ENCODE assay signal across 16 cellular contexts in the genomic region with DNA sequence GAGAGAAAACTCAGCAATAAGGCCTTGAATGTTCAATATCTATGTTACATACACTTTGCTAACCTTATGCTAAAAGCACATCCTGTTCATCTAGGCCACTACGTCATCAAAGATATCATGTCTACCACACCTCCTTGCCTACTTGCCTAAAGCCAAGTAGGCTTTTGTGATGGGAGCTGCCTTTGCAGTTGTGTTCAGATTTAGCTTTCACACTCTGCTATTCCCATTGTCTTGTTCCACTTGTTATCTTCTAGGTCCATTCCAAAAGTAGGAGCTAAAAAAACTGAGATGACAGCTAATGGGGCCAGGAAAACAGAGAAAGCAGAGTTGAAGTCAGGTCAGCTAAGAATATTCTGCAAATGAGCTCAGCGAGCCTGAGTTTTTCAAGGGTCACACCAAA.
DNase-seq lines count a peak whose midpoint lies in the region; ATAC-seq and TF ChIP-seq lines count a peak whose summit lies in the region.
"Had no signal": no experiment of that assay in that cellular context is flagged by ENCODE, and none has a peak within 500 bp of the region (broad histone marks: within the 10 kb centered on the region; RNA-seq: fewer than 3 reads in every experiment).

No MANE protein-coding gene starts in this region.

- DNase-seq in dermis blood vessel endothelial cell = peak; percentile 5
- peak in 3 of 5 donors; percentile 10 to 27 (median 19) for DNase-seq in heart left ventricle
- DNase-seq in right atrium auricular region (ENCODE audit: low spot score) = no peak
- DNase-seq in midbrain (lab: John Stamatoyannopoulos, UW) = no peak
- no peak for DNase-seq in effector memory CD8-positive, alpha-beta T cell
- no peak for DNase-seq in natural killer cell treated with Interleukin-12 subunit alpha and Interleukin-12 subunit beta and Interleukin-15 and Interleukin-18, amount 100 ng/mL, for 72 hours (ENCODE audit: low spot score)
- DNase-seq in upper lobe of right lung = no peak
- DNase-seq: BE2C; CD4-positive, alpha-beta memory T cell; DMS153; DMS79 treated with DMSO at 0.1 percent for 48 hours; GOT3; H9 had no signal

- peak overlapping the region; percentile 83 to 88 (median 87) for H3K27ac Mint-ChIP-seq in nephron
- no peak overlapping the region for H3K27ac Mint-ChIP-seq in effector memory CD8-positive, alpha-beta T cell
- no peak overlapping the region for H3K27ac Mint-ChIP-seq in natural killer cell treated with Interleukin-12 subunit alpha and Interleukin-12 subunit beta and Interleukin-15 and Interleukin-18, amount 100 ng/mL, for 72 hours
- H3K27ac Mint-ChIP-seq: CD4-positive, alpha-beta memory T cell; H9 had no signal

- no peaks in the 10 kb centered on the region for H3K9me3 Mint-ChIP-seq in nephron
- no peaks in the 10 kb centered on the region for H3K9me3 Mint-ChIP-seq in effector memory CD8-positive, alpha-beta T cell
- H3K9me3 Mint-ChIP-seq in natural killer cell treated with Interleukin-12 subunit alpha and Interleukin-12 subunit beta and Interleukin-15 and Interleukin-18, amount 100 ng/mL, for 72 hours = peaks cover 4% of the 10 kb centered on the region
- H3K9me3 Mint-ChIP-seq: CD4-positive, alpha-beta memory T cell; H9 had no signal

- H3K9me3 ChIP-seq in heart left ventricle (no peaks in the 10 kb centered on the region), right atrium auricular region (no peaks in the 10 kb centered on the region), upper lobe of right lung (no peaks in the 10 kb centered on the region)
- H3K9me3 ChIP-seq: A549, BE2C had no signal

- 16 to 26% (median 19%) methylated on average over 2 of the region's 2 CpGs for WGBS in heart left ventricle, 4 donors

- H3K4me1 ChIP-seq in heart left ventricle (peaks cover 0 to 37% (median 11%) of the 10 kb centered on the region in 12 donors), right atrium auricular region (peaks cover 0 to 24% of the 10 kb centered on the region in 2 donors), upper lobe of right lung (no peaks in the 10 kb centered on the region)
- H3K4me1 ChIP-seq: A549 had no signal

- H3K4me3 ChIP-seq in heart left ventricle = no peak overlapping the region
- no peak overlapping the region for H3K4me3 ChIP-seq in right atrium auricular region
- no peak overlapping the region for H3K4me3 ChIP-seq in upper lobe of right lung
- H3K4me3 ChIP-seq: A549 had no signal

- H3K27me3 Mint-ChIP-seq in nephron (ENCODE audit: low read depth) = no peaks in the 10 kb centered on the region
- no peaks in the 10 kb centered on the region for H3K27me3 Mint-ChIP-seq in effector memory CD8-positive, alpha-beta T cell
- H3K27me3 Mint-ChIP-seq in natural killer cell treated with Interleukin-12 subunit alpha and Interleukin-12 subunit beta and Interleukin-15 and Interleukin-18, amount 100 ng/mL, for 72 hours = no peaks in the 10 kb centered on the region
- H3K27me3 Mint-ChIP-seq: CD4-positive, alpha-beta memory T cell had no signal

- H3K36me3 Mint-ChIP-seq in nephron (ENCODE audit: low read depth) = no peaks in the 10 kb centered on the region
- H3K36me3 Mint-ChIP-seq in effector memory CD8-positive, alpha-beta T cell (ENCODE audit: insufficient read depth) = no peaks in the 10 kb centered on the region
- H3K36me3 Mint-ChIP-seq in natural killer cell treated with Interleukin-12 subunit alpha and Interleukin-12 subunit beta and Interleukin-15 and Interleukin-18, amount 100 ng/mL, for 72 hours = no peaks in the 10 kb centered on the region
- H3K36me3 Mint-ChIP-seq: CD4-positive, alpha-beta memory T cell had no signal

- TF ChIP-seq CTCF in heart left ventricle (IDR thresholded peaks at IDR 0.05) (no peak), right atrium auricular region (IDR thresholded peaks at IDR 0.05) (no peak), nephron (IDR thresholded peaks at IDR 0.05; ENCODE audit: unreplicated experiment in 3 of 3) (no peak), upper lobe of right lung (IDR thresholded peaks at IDR 0.05) (no peak)

- H3K4me1 Mint-ChIP-seq in nephron = peaks cover 32% of the 10 kb centered on the region
- no peaks in the 10 kb centered on the region for H3K4me1 Mint-ChIP-seq in effector memory CD8-positive, alpha-beta T cell (ENCODE audit: low read depth in 2 of 2)
- H3K4me1 Mint-ChIP-seq in natural killer cell treated with Interleukin-12 subunit alpha and Interleukin-12 subunit beta and Interleukin-15 and Interleukin-18, amount 100 ng/mL, for 72 hours (ENCODE audit: low read depth in 2 of 2) = no peaks in the 10 kb centered on the region
- H3K4me1 Mint-ChIP-seq: CD4-positive, alpha-beta memory T cell; H9 had no signal

- TF ChIP-seq POLR2A in heart left ventricle (IDR thresholded peaks at IDR 0.05) = no peak

- H3K4me3 Mint-ChIP-seq in nephron = no peak overlapping the region
- no peak overlapping the region for H3K4me3 Mint-ChIP-seq in effector memory CD8-positive, alpha-beta T cell
- no peak overlapping the region for H3K4me3 Mint-ChIP-seq in natural killer cell treated with Interleukin-12 subunit alpha and Interleukin-12 subunit beta and Interleukin-15 and Interleukin-18, amount 100 ng/mL, for 72 hours
- H3K4me3 Mint-ChIP-seq: CD4-positive, alpha-beta memory T cell; H9 had no signal

- H3K36me3 ChIP-seq in heart left ventricle (no peaks in the 10 kb centered on the region), right atrium auricular region (no peaks in the 10 kb centered on the region), upper lobe of right lung (no peaks in the 10 kb centered on the region)
- H3K36me3 ChIP-seq: BE2C had no signal

- peak overlapping the region in 10 of 12 donors; percentile 7 to 77 (median 55) for H3K27ac ChIP-seq in heart left ventricle
- H3K27ac ChIP-seq in right atrium auricular region = peak overlapping the region; percentile 38 to 70
- no peak overlapping the region for H3K27ac ChIP-seq in upper lobe of right lung
- H3K27ac ChIP-seq: A549, C4-2B had no signal

- intact Hi-C loops in heart left ventricle (cut with DNase I) = loop anchor here in 2 of 10 donors (2.0 to 5.0 kb wide), 3 partner anchors 153 to 155 kb away; partner anchors contain the start of gene EDNRA (in 2 of the 2)
- intact Hi-C loops in upper lobe of right lung (cut with DNase I) = no loop called here

- no peaks in the 10 kb centered on the region for H3K27me3 ChIP-seq in heart left ventricle
- H3K27me3 ChIP-seq in right atrium auricular region = no peaks in the 10 kb centered on the region
- H3K27me3 ChIP-seq in upper lobe of right lung = no peaks in the 10 kb centered on the region
- H3K27me3 ChIP-seq: BE2C had no signal

- peak; percentile 79 to 96 (median 85) for ATAC-seq in heart left ventricle
- no peak for ATAC-seq in effector memory CD8-positive, alpha-beta T cell (replicated peaks)
- ATAC-seq in natural killer cell treated with Interleukin-12 subunit alpha and Interleukin-12 subunit beta and Interleukin-15 and Interleukin-18, amount 100 ng/mL, for 72 hours = no peak
- no peak for ATAC-seq in upper lobe of right lung
- ATAC-seq: A549 had no signal

Comparison
In these comparisons a context has a peak if more than half of its experiments do, and no peak if none do; other contexts are left out.
1. DNase-seq: peak in dermis blood vessel endothelial cell (single experiment) and heart left ventricle (3 of 5); none in right atrium auricular region (single experiment), midbrain (single experiment), effector memory CD8-positive, alpha-beta T cell (0 of 3), natural killer cell treated with Interleukin-12 subunit alpha and Interleukin-12 subunit beta and Interleukin-15 and Interleukin-18, amount 100 ng/mL, for 72 hours (single experiment) and upper lobe of right lung (single experiment).
2. ATAC-seq: peak in heart left ventricle (4 of 4); none in effector memory CD8-positive, alpha-beta T cell (single experiment), natural killer cell treated with Interleukin-12 subunit alpha and Interleukin-12 subunit beta and Interleukin-15 and Interleukin-18, amount 100 ng/mL, for 72 hours (0 of 2) and upper lobe of right lung (single experiment).
3. H3K27ac Mint-ChIP-seq: peak in nephron (3 of 3); none in effector memory CD8-positive, alpha-beta T cell (0 of 2) and natural killer cell treated with Interleukin-12 subunit alpha and Interleukin-12 subunit beta and Interleukin-15 and Interleukin-18, amount 100 ng/mL, for 72 hours (0 of 2).